In the genomic region with DNA sequence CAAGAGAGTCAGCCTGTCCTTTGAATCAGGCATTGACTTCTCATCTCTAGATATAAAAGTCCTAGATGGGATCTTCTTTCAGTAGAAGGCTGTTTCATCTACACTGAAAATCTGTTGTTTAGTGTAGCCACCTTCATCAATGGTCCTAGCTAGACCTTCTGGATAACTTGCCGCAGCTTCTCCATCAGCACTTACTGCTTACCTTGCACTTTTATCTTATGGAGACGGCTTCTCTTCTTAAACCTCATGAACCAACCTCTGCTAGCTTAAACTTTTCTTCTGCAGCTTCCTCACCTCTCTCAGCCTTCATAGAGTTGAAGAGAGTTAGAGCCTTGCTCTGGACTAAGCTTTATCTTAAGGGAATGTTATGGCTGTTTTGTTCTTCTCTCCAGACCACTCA, we compare ENCODE assay signal across 30 cellular contexts. TPM values are rescaled to one million over a fixed set of nuclear protein-coding genes. Genes with fewer than 3 reads are reported as not detected.
"Had no signal": no experiment of that assay in that cellular context is flagged by ENCODE, and none has a peak within 500 bp of the region (broad histone marks: within the 10 kb centered on the region; RNA-seq: fewer than 3 reads in every experiment).

No MANE protein-coding gene starts in this region.

- H3K9ac ChIP-seq: neural progenitor cell, parathyroid adenoma had no signal

- H3K4me1 ChIP-seq: left lung, parathyroid adenoma had no signal

- H3K4me2 ChIP-seq: neural progenitor cell had no signal

- H3K4me3 ChIP-seq: left lung, lower lobe of right lung, neural progenitor cell, right atrium auricular region, skin epidermis, stomach, testis, thyroid gland, transverse colon, upper lobe of right lung had no signal

- H3K36me3 ChIP-seq: left lung, lower lobe of right lung, neural progenitor cell, neutrophil, right atrium auricular region, stomach, thyroid gland, transverse colon, upper lobe of right lung had no signal

- DNase-seq: hippocampal formation; kidney; left colon; left lung; lower lobe of right lung; mammary epithelial cell; mesenchymal stem cell; naive B cell; natural killer cell; nephron progenitor cell; occipital lobe; stimulated activated CD4-positive, alpha-beta T cell treated with anti-CD3 and anti-CD28 coated beads, Interleukin-12 subunit alpha, Interleukin-12 subunit beta, amount 100 ng/mL, for 4 hours; stimulated activated CD4-positive, alpha-beta T cell treated with anti-CD3 and anti-CD28 coated beads, Interleukin-15, amount 100 ng/mL, for 24 hours; stimulated activated CD4-positive, alpha-beta T cell treated with anti-CD3 and anti-CD28 coated beads, Interleukin-2, amount 100 ng/mL, for 24 hours; stimulated activated CD4-positive, alpha-beta T cell treated with anti-CD3 and anti-CD28 coated beads, Interleukin-4, amount 100 ng/mL, for 1 hour; stimulated activated naive B cell treated with anti-CD40 and anti-IgM and Interleukin-4, amounts not matched to agents 10 μg/mL and 1 μg/mL and 100 μg/mL, for 72 hours; stimulated activated naive CD8-positive, alpha-beta T cell treated with anti-CD3 and anti-CD28 coated beads, Interleukin-15, Interleukin-2, amounts not matched to agents 100 U/mL and 50 U/mL, for 24 hours; stomach; testis; thyroid gland; transverse colon; upper lobe of right lung had no signal

- H3K9me3 Mint-ChIP-seq: mesothelial cell of epicardium; naive B cell; natural killer cell; nephron progenitor cell; neural progenitor cell; stimulated activated naive B cell treated with anti-CD40 and anti-IgM and Interleukin-4, amounts not matched to agents 10 μg/mL and 1 μg/mL and 100 μg/mL, for 72 hours had no signal

- H2AFZ ChIP-seq: neural progenitor cell, parathyroid adenoma had no signal

- H3K27me3 ChIP-seq: right atrium auricular region, testis, thyroid gland, upper lobe of right lung had no signal

- H3K27ac ChIP-seq: left lung, lower lobe of right lung, neural progenitor cell, neutrophil, parathyroid adenoma, right atrium auricular region, stomach, testis, thyroid gland, transverse colon, upper lobe of right lung had no signal

- H3K9me3 ChIP-seq: left lung, lower lobe of right lung, neutrophil, right atrium auricular region, stomach, testis, thyroid gland, transverse colon, upper lobe of right lung had no signal

- H3K27ac Mint-ChIP-seq: mesothelial cell of epicardium; natural killer cell; nephron progenitor cell; neural progenitor cell; stimulated activated naive B cell treated with anti-CD40 and anti-IgM and Interleukin-4, amounts not matched to agents 10 μg/mL and 1 μg/mL and 100 μg/mL, for 72 hours had no signal

- H3K4me3 Mint-ChIP-seq: mesothelial cell of epicardium; naive B cell; natural killer cell; nephron progenitor cell; neural progenitor cell; stimulated activated naive B cell treated with anti-CD40 and anti-IgM and Interleukin-4, amounts not matched to agents 10 μg/mL and 1 μg/mL and 100 μg/mL, for 72 hours had no signal

- H3K79me2 ChIP-seq: parathyroid adenoma had no signal

- ATAC-seq: left colon; left lung; lower lobe of right lung; natural killer cell; sciatic nerve; stimulated activated naive B cell treated with anti-CD40 and anti-IgM and Interleukin-4, amounts not matched to agents 10 μg/mL and 1 μg/mL and 100 μg/mL, for 72 hours; stimulated activated naive CD8-positive, alpha-beta T cell treated with anti-CD3 and anti-CD28 coated beads, Interleukin-15, Interleukin-2, amounts not matched to agents 100 U/mL and 50 U/mL, for 24 hours; upper lobe of right lung had no signal

- FAIRE-seq: kidney, urothelium cell line had no signal

- H3K36me3 Mint-ChIP-seq: mesothelial cell of epicardium; natural killer cell; neural progenitor cell; stimulated activated naive B cell treated with anti-CD40 and anti-IgM and Interleukin-4, amounts not matched to agents 10 μg/mL and 1 μg/mL and 100 μg/mL, for 72 hours had no signal

RNA-seq across cellular contexts. Expression of gene MMP2, which starts 5.4 kb away (rescaled TPM):
- total RNA-seq: natural killer cell had no signal
